In genomic region chr12:106595268-106595667, GRCh38 we compare ENCODE assay signal across 39 cellular contexts. TPM values are rescaled to one million over a fixed set of nuclear protein-coding genes. Genes with fewer than 3 reads are reported as not detected.
"Had no signal": no experiment of that assay in that cellular context is flagged by ENCODE, and none has a peak within 500 bp of the region (broad histone marks: within the 10 kb centered on the region; RNA-seq: fewer than 3 reads in every experiment).

No MANE protein-coding gene starts in this region.

- H3K9me3 ChIP-seq: MG63 had no signal

- H3K36me3 ChIP-seq: MG63 had no signal

- H3K27ac ChIP-seq: KMS-11 had no signal

- H3K4me3 ChIP-seq: MG63 had no signal

- H3K27me3 ChIP-seq: MG63 had no signal

- DNase-seq: Karpas-422, Kasumi-1, MG63, MM.1S, MV-4-11, NCI-H1048, NCI-H1092, NCI-H1092 treated with DMSO at 0.1 percent for 48 hours, NCI-H1105, NCI-H1105 treated with DMSO at 0.1 percent for 48 hours, NCI-H1417, NCI-H1417 treated with DMSO at 0.1 percent for 48 hours, NCI-H1436, NCI-H1436 treated with DMSO at 0.1 percent for 48 hours, NCI-H146, NCI-H1694, NCI-H1694 treated with DMSO at 0.1 percent for 48 hours, NCI-H187, NCI-H187 treated with DMSO at 0.1 percent for 48 hours, NCI-H1930, NCI-H2029, NCI-H2029 treated with DMSO at 0.1 percent for 48 hours, NCI-H2081, NCI-H2081 treated with DMSO at 0.1 percent for 48 hours, NCI-H2107, NCI-H2171, NCI-H2171 treated with DMSO at 0.1 percent for 48 hours, NCI-H2227 treated with DMSO at 0.1 percent for 48 hours, NCI-H226, NCI-H345, NCI-H446, NCI-H446 treated with DMSO at 0.1 percent for 48 hours, NCI-H510A, NCI-H510A treated with DMSO at 0.1 percent for 48 hours had no signal

RNA-seq across cellular contexts. Expression of gene RFX4, which starts 12.5 kb away (rescaled TPM):
- total RNA-seq: LHCN-M2, M059J, MCF 10A, NCI-H460 had no signal
